Comparison of ENCODE assay signal across 14 cellular contexts in genomic region chr19:3145909-3146676, GRCh38. TPM values are rescaled to one million over a fixed set of nuclear protein-coding genes. Genes with fewer than 3 reads are reported as not detected.
DNase-seq lines count a peak whose midpoint lies in the region; ATAC-seq and TF ChIP-seq lines count a peak whose summit lies in the region.
"Had no signal": no experiment of that assay in that cellular context is flagged by ENCODE, and none has a peak within 500 bp of the region (broad histone marks: within the 10 kb centered on the region; RNA-seq: fewer than 3 reads in every experiment).

No MANE protein-coding gene starts in this region.

- H3K9me3 ChIP-seq in OCI-LY3 (ENCODE audit: insufficient read depth, low read length): no peaks in the 10 kb centered on the region
- no peaks in the 10 kb centered on the region for H3K9me3 ChIP-seq in heart right ventricle
- no peaks in the 10 kb centered on the region for H3K9me3 ChIP-seq in upper lobe of right lung
- H3K9me3 ChIP-seq: body of pancreas, gastroesophageal sphincter had no signal

- H3K36me3 ChIP-seq in OCI-LY3 (replicated peaks; ENCODE audit: low read depth, low read length) (peaks cover 22% of the 10 kb centered on the region), heart right ventricle (peaks cover 0 to 16% (median 0%) of the 10 kb centered on the region in 9 donors), upper lobe of right lung (no peaks in the 10 kb centered on the region)
- H3K36me3 ChIP-seq: gastroesophageal sphincter had no signal

- peaks cover 26% of the 10 kb centered on the region for H3K79me2 ChIP-seq in OCI-LY3 (ENCODE audit: low read length)

- H3K4me1 ChIP-seq in OCI-LY3 (ENCODE audit: low read length) (peaks cover 64% of the 10 kb centered on the region), heart right ventricle (peaks cover 0 to 38% (median 12%) of the 10 kb centered on the region in 9 donors), upper lobe of right lung (peaks cover 18% of the 10 kb centered on the region)
- H3K4me1 ChIP-seq: body of pancreas had no signal

- H4K20me1 ChIP-seq in OCI-LY3 (ENCODE audit: insufficient read depth, low read length): no peaks in the 10 kb centered on the region

- peak overlapping the region; percentile 62 for H3K4me3 ChIP-seq in OCI-LY3 (ENCODE audit: low read length)
- no peak overlapping the region for H3K4me3 ChIP-seq in heart right ventricle
- H3K4me3 ChIP-seq in upper lobe of right lung: no peak overlapping the region
- H3K4me3 ChIP-seq: body of pancreas, gastroesophageal sphincter had no signal

- peak; percentile 60 for DNase-seq in Right ventricle myocardium superior
- DNase-seq in cardiac septum (ENCODE audit: low spot score): no peak
- DNase-seq in heart right ventricle: peak in 1 of 2 donors; percentile 42
- peak; percentile 70 for DNase-seq in upper lobe of right lung
- no peak for DNase-seq in activated gamma-delta T cell (lab: John Stamatoyannopoulos, UW)
- DNase-seq: DMS79 treated with DMSO at 0.1 percent for 48 hours, NCI-H1048, NCI-H510A treated with DMSO at 0.1 percent for 48 hours had no signal

- peak overlapping the region; percentile 63 for H3K9ac ChIP-seq in OCI-LY3 (ENCODE audit: low read length)

- peak overlapping the region; percentile 8; the same call in 1 of the 2 replicates for H2AFZ ChIP-seq in OCI-LY3 (ENCODE audit: low read depth, low read length)

- H3K27ac ChIP-seq in OCI-LY3 (ENCODE audit: low read length) (peak overlapping the region; percentile 84), heart right ventricle (peak overlapping the region in 3 of 10 donors; percentile 1 to 82 (median 31)), upper lobe of right lung (no peak overlapping the region)
- H3K27ac ChIP-seq: body of pancreas, gastroesophageal sphincter had no signal

- H3K4me2 ChIP-seq in OCI-LY3 (ENCODE audit: low read length): peak overlapping the region; percentile 76

- no peak for TF ChIP-seq CTCF in OCI-LY3 (IDR thresholded peaks at IDR 0.05; ENCODE audit: low read depth, low read length)
- TF ChIP-seq CTCF in heart right ventricle (IDR thresholded peaks at IDR 0.05): no peak
- no peak for TF ChIP-seq CTCF in upper lobe of right lung (IDR thresholded peaks at IDR 0.05)

- no peaks in the 10 kb centered on the region for H3K27me3 ChIP-seq in OCI-LY3 (ENCODE audit: low read depth, low read length)
- H3K27me3 ChIP-seq in heart right ventricle: peaks cover 0 to 12% (median 0%) of the 10 kb centered on the region in 7 donors
- H3K27me3 ChIP-seq in upper lobe of right lung: no peaks in the 10 kb centered on the region

- ATAC-seq in Right ventricle myocardium superior (ENCODE audit: poor library complexity) (peak; percentile 42), heart right ventricle (peak in 5 of 8 donors; percentile 19 to 46 (median 29)), upper lobe of right lung (peak; percentile 67), GM19324 (IDR thresholded peaks at IDR 0.05; ENCODE audit: low FRiP score, unreplicated experiment) (no peak), HG03196 (IDR thresholded peaks at IDR 0.05; ENCODE audit: unreplicated experiment) (no peak)
- ATAC-seq: body of pancreas, gastroesophageal sphincter had no signal

- intact Hi-C loops in Right ventricle myocardium superior (cut with DNase I): no loop called here
- intact Hi-C loops in cardiac septum (cut with DNase I): no loop called here
- intact Hi-C loops in heart right ventricle (cut with DNase I): no loop called here
- intact Hi-C loops in upper lobe of right lung (cut with DNase I): no loop called here

- WGBS in heart right ventricle, 2 donors: 65 to 72% methylated on average over 20 of the region's 20 CpGs

RNA-seq across cellular contexts. Expression of gene GNA15, which starts 10.3 kb away (rescaled TPM):
- total RNA-seq in Right ventricle myocardium superior (2.8 TPM), cardiac septum (1.9 TPM), heart right ventricle (1 to 10 TPM in 5 of 10 donors, under 1 TPM in 5; 0.42 to 8.9 (median 0.99) TPM), upper lobe of right lung (18.6 TPM)
- 1 to 10 TPM; 1.0 to 1.4 TPM for polyA plus RNA-seq in heart right ventricle
- total RNA-seq: H4 had no signal

RNA-seq across cellular contexts. Expression of gene S1PR4, which starts 32.5 kb away (rescaled TPM):
- total RNA-seq in Right ventricle myocardium superior (0.27 TPM), cardiac septum (1.2 TPM), heart right ventricle (1 to 10 TPM in 1 of 10 donors, under 1 TPM in 9; 0.24 to 3.3 (median 0.59) TPM), upper lobe of right lung (22.3 TPM)
- polyA plus RNA-seq in heart right ventricle: 1 to 10 TPM; 1.5 to 1.9 TPM
- total RNA-seq: H4 had no signal

RNA-seq across cellular contexts. Expression of gene NCLN, which starts 39.6 kb away (rescaled TPM):
- total RNA-seq in Right ventricle myocardium superior: 24.9 TPM
- 19.0 TPM for total RNA-seq in cardiac septum
- 10 to 100 TPM; 17.1 to 36.3 (median 24.6) TPM for total RNA-seq in heart right ventricle
- 10 to 100 TPM; 31.4 to 43.6 TPM for polyA plus RNA-seq in heart right ventricle
- 71.4 TPM for total RNA-seq in upper lobe of right lung

RNA-seq across cellular contexts. Expression of gene GNA11, which starts 51.9 kb away (rescaled TPM):
- total RNA-seq in Right ventricle myocardium superior (61.3 TPM), cardiac septum (60.9 TPM), heart right ventricle (10 to 100 TPM; 57.4 to 83.2 (median 68.8) TPM), upper lobe of right lung (66.3 TPM)
- 10 to 100 TPM; 28.2 to 40.7 TPM for polyA plus RNA-seq in heart right ventricle

Comparison
In these comparisons a context has a peak if more than half of its experiments do, and no peak if none do; other contexts are left out.
1. DNase-seq: peak in Right ventricle myocardium superior (single experiment) and upper lobe of right lung (single experiment); none in cardiac septum (single experiment) and activated gamma-delta T cell (single experiment).
2. ATAC-seq: peak in Right ventricle myocardium superior (single experiment), heart right ventricle (5 of 8) and upper lobe of right lung (single experiment); none in GM19324 (single experiment) and HG03196 (single experiment).